Comparison of ENCODE assay signal across 12 cellular contexts in the genomic region with DNA sequence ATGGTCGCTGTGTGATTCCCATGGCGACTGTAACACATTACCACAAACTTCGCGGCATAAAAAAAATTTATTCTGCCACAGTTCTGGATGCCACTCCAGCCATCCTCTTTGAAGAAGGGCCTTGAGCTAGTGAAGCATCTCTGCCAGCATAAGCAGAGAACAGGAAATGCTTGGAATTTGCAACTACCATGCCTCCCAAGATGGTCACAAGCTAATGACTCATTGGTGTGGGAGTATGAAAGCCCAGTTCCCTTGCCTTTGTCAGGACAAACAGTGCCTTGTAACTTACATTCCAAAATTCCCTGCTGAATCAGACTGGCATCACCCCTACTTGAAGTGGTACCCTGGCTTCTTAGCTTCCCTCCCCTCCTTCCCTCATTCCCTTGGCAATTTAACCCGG.
A peak's percentile ranks its signal among the peaks of the same experiment; 100 is the strongest.
DNase-seq lines count a peak whose midpoint lies in the region; ATAC-seq, FAIRE-seq and TF ChIP-seq lines count a peak whose summit lies in the region.
"Had no signal": no experiment of that assay in that cellular context is flagged by ENCODE, and none has a peak within 500 bp of the region (broad histone marks: within the 10 kb centered on the region; RNA-seq: fewer than 3 reads in every experiment).

No MANE protein-coding gene starts in this region.

- ATAC-seq in upper lobe of right lung = peak; percentile 66
- ATAC-seq: activated T-cell treated with anti-CD3 and anti-CD28 coated beads, Interleukin-2, amount 50 U/mL, for 4 hours; stimulated activated effector memory CD8-positive, alpha-beta T cell treated with anti-CD3 and anti-CD28 coated beads, Interleukin-12 subunit alpha, Interleukin-12 subunit beta, amount 100 ng/mL, for 72 hours had no signal

- H3K27me3 ChIP-seq in adipocyte (replicated peaks; ENCODE audit: control insufficient read depth, insufficient read depth, low read length) = no peaks in the 10 kb centered on the region
- H3K27me3 ChIP-seq in upper lobe of right lung = no peaks in the 10 kb centered on the region
- no peaks in the 10 kb centered on the region for H3K27me3 ChIP-seq in prostate gland (replicated peaks; ENCODE audit: insufficient read depth)

- 78% methylated on average over 5 of the region's 5 CpGs for WGBS in prostate gland

- TF ChIP-seq POLR2A in prostate gland (IDR thresholded peaks at IDR 0.05) = no peak

- FAIRE-seq in D721Med (lab: Jason Lieb, UNC) = no peak
- FAIRE-seq: A204.1 had no signal

- intact Hi-C loops in upper lobe of right lung (cut with DNase I) (no loop called here), prostate gland (cut with DNase I) (no loop called here)

- peaks cover 13% of the 10 kb centered on the region for H3K4me1 ChIP-seq in adipocyte (ENCODE audit: control insufficient read depth, insufficient read depth, low read length)
- H3K4me1 ChIP-seq in upper lobe of right lung = peaks cover 4% of the 10 kb centered on the region
- H3K4me1 ChIP-seq in prostate gland (replicated peaks) = no peaks in the 10 kb centered on the region

- H3K27ac ChIP-seq in upper lobe of right lung (no peak overlapping the region), prostate gland (no peak overlapping the region)

- H3K4me3 ChIP-seq in adipocyte (ENCODE audit: low read length) = no peak overlapping the region
- no peak overlapping the region for H3K4me3 ChIP-seq in upper lobe of right lung
- no peak overlapping the region for H3K4me3 ChIP-seq in prostate gland
- H3K4me3 ChIP-seq: skin epidermis had no signal

- DNase-seq in NCI-H2196 (lab: John Stamatoyannopoulos, UW; ENCODE audit: unreplicated experiment) = peak; percentile 8
- no peak for DNase-seq in NCI-H2196 treated with DMSO at 0.1 percent for 48 hours (lab: John Stamatoyannopoulos, UW; ENCODE audit: unreplicated experiment)
- peak; percentile 77 for DNase-seq in adipocyte (ENCODE audit: low read depth)
- peak; percentile 81 for DNase-seq in glomerular visceral epithelial cell (ENCODE audit: extremely low spot score)
- no peak for DNase-seq in upper lobe of right lung
- no peak for DNase-seq in NCI-H2171 treated with DMSO at 0.1 percent for 48 hours (lab: John Stamatoyannopoulos, UW)
- DNase-seq in prostate gland (ENCODE audit: low spot score) = no peak
- no peak for DNase-seq in D721Med (ENCODE audit: insufficient read length, low spot score)
- DNase-seq: activated T-cell treated with anti-CD3 and anti-CD28 coated beads, Interleukin-2, amount 50 U/mL, for 4 hours had no signal

- peak overlapping the region; percentile 43 for H3K9ac ChIP-seq in adipocyte (ENCODE audit: low read length)

- H3K9me3 ChIP-seq in adipocyte (ENCODE audit: control insufficient read depth, low read length) (no peaks in the 10 kb centered on the region), upper lobe of right lung (no peaks in the 10 kb centered on the region), prostate gland (no peaks in the 10 kb centered on the region)

- no peaks in the 10 kb centered on the region for H3K36me3 ChIP-seq in adipocyte (ENCODE audit: control insufficient read depth, insufficient read depth, low read length, severe bottlenecking)
- no peaks in the 10 kb centered on the region for H3K36me3 ChIP-seq in upper lobe of right lung
- H3K36me3 ChIP-seq in prostate gland = no peaks in the 10 kb centered on the region

- no peak for TF ChIP-seq CTCF in upper lobe of right lung (IDR thresholded peaks at IDR 0.05)
- TF ChIP-seq CTCF in prostate gland (IDR thresholded peaks at IDR 0.05) = no peak
- no peak for TF ChIP-seq CTCF in D721Med (IDR thresholded peaks at IDR 0.05; ENCODE audit: insufficient read depth, missing control alignments)

Comparison
In these comparisons a context has a peak if more than half of its experiments do, and no peak if none do; other contexts are left out.
1. DNase-seq: peak in NCI-H2196 (single experiment), adipocyte (single experiment) and glomerular visceral epithelial cell (single experiment); none in NCI-H2196 treated with DMSO at 0.1 percent for 48 hours (single experiment), upper lobe of right lung (single experiment), NCI-H2171 treated with DMSO at 0.1 percent for 48 hours (single experiment), prostate gland (single experiment) and D721Med (single experiment).